29 cellular contexts compared by ENCODE assay signal in genomic region chr12:113131556-113131955, GRCh38. TPM values are rescaled to one million over a fixed set of nuclear protein-coding genes. Genes with fewer than 3 reads are reported as not detected.
DNase-seq lines count a peak whose midpoint lies in the region; ATAC-seq lines count a peak whose summit lies in the region.
"Had no signal": no experiment of that assay in that cellular context is flagged by ENCODE, and none has a peak within 500 bp of the region (broad histone marks: within the 10 kb centered on the region; RNA-seq: fewer than 3 reads in every experiment).

No MANE protein-coding gene starts in this region.

- H3K27me3 ChIP-seq in BLaER1: peaks cover 10% of the 10 kb centered on the region; the same call in 1 of the 2 replicates
- H3K27me3 ChIP-seq: MG63, pancreas, vagina had no signal

- peak overlapping the region; percentile 83 for H3K27ac Mint-ChIP-seq in T-helper 17 cell
- H3K27ac Mint-ChIP-seq: activated CD4-positive, alpha-beta T cell treated with anti-CD3 and anti-CD28 coated beads, Interleukin-2, amount 10 ng/mL, durations not matched to agents 24 days and 14 days; activated naive CD8-positive, alpha-beta T cell; activated T-cell treated with anti-CD3 and anti-CD28 coated beads, Interleukin-2, amount 50 U/mL, for 24 hours; memory B cell; nephron progenitor cell; stimulated activated naive CD8-positive, alpha-beta T cell treated with anti-CD3 and anti-CD28 coated beads, Interleukin-15, amount 100 ng/mL, for 72 hours had no signal

- H3K4me2 ChIP-seq in BLaER1: peak overlapping the region; percentile 92

- H3K4me1 Mint-ChIP-seq in T-helper 17 cell: peaks cover 18% of the 10 kb centered on the region

- peaks cover 2% of the 10 kb centered on the region for H3K36me3 Mint-ChIP-seq in T-helper 17 cell (ENCODE audit: low read depth)
- H3K36me3 Mint-ChIP-seq: activated naive CD8-positive, alpha-beta T cell; CD14-positive monocyte; memory B cell had no signal

- peaks cover 89% of the 10 kb centered on the region for H3K4me1 ChIP-seq in BLaER1
- H3K4me1 ChIP-seq: breast epithelium, pancreas had no signal

- no peak overlapping the region for H3K4me3 ChIP-seq in BLaER1
- H3K4me3 ChIP-seq: breast epithelium, MG63, pancreas, skin epidermis, vagina had no signal

- no peak overlapping the region for H3K9ac ChIP-seq in BLaER1

- H3K9me3 ChIP-seq in BLaER1: no peaks in the 10 kb centered on the region
- no peaks in the 10 kb centered on the region for H3K9me3 ChIP-seq in T-helper 17 cell (ENCODE audit: control insufficient read depth, low read length, poor library complexity, severe bottlenecking)
- H3K9me3 ChIP-seq: breast epithelium, MG63, pancreas, vagina had no signal

- no peak overlapping the region for H3K4me3 Mint-ChIP-seq in T-helper 17 cell
- H3K4me3 Mint-ChIP-seq: activated CD4-positive, alpha-beta T cell treated with anti-CD3 and anti-CD28 coated beads, Interleukin-2, amount 10 ng/mL, durations not matched to agents 24 days and 14 days; activated naive CD8-positive, alpha-beta T cell; activated T-cell treated with anti-CD3 and anti-CD28 coated beads, Interleukin-2, amount 50 U/mL, for 24 hours; CD14-positive monocyte; memory B cell; nephron progenitor cell; stimulated activated naive CD8-positive, alpha-beta T cell treated with anti-CD3 and anti-CD28 coated beads, Interleukin-15, amount 100 ng/mL, for 72 hours had no signal

- H3K27me3 Mint-ChIP-seq in T-helper 17 cell: peaks cover 8% of the 10 kb centered on the region
- H3K27me3 Mint-ChIP-seq: activated CD4-positive, alpha-beta T cell treated with anti-CD3 and anti-CD28 coated beads, Interleukin-2, amount 10 ng/mL, durations not matched to agents 24 days and 14 days; activated naive CD8-positive, alpha-beta T cell had no signal

- H3K36me3 ChIP-seq in BLaER1: peaks cover 13% of the 10 kb centered on the region; the same call in 1 of the 2 replicates
- H3K36me3 ChIP-seq: breast epithelium, MG63, pancreas, vagina, WERI-Rb-1 had no signal

- H3K27ac ChIP-seq in BLaER1: peak overlapping the region; percentile 49; the same call in 1 of the 2 replicates
- H3K27ac ChIP-seq: breast epithelium, pancreas, skin epidermis, vagina, WERI-Rb-1 had no signal

- no peak for ATAC-seq in T-helper 17 cell
- ATAC-seq: left colon; pancreas; stimulated activated naive CD8-positive, alpha-beta T cell treated with anti-CD3 and anti-CD28 coated beads, Interleukin-15, amount 100 ng/mL, for 72 hours had no signal

- DNase-seq in HCEC 1CT (peak; percentile 24), T-helper 17 cell (no peak), renal cortical epithelial cell (ENCODE audit: low read depth) (peak; percentile 19), anterior cingulate cortex (lab: John Stamatoyannopoulos, UW) (no peak), NOMO-1 treated with DMSO at 0.1 percent for 48 hours (lab: John Stamatoyannopoulos, UW; ENCODE audit: unreplicated experiment) (no peak), NCI-H2171 (lab: John Stamatoyannopoulos, UW) (no peak)
- DNase-seq: activated CD4-positive, alpha-beta T cell treated with anti-CD3 and anti-CD28 coated beads, Interleukin-2, amount 10 ng/mL, durations not matched to agents 24 days and 14 days; activated CD8-positive, alpha-beta memory T cell treated with anti-CD3 and anti-CD28 coated beads for 24 hours; activated effector memory CD4-positive, alpha-beta T cell treated with anti-CD3 and anti-CD28 coated beads, Interleukin-2, amount 50 U/mL, for 16 hours; activated T-cell treated with anti-CD3 and anti-CD28 coated beads, Interleukin-2, amount 50 U/mL, for 24 hours; effector CD4-positive, alpha-beta T cell; EL; KBM-7; left colon; MG63; NCI-H2029 treated with DMSO at 0.1 percent for 48 hours; NCI-H226; NCI-H69; nephron progenitor cell; stimulated activated naive CD8-positive, alpha-beta T cell treated with anti-CD3 and anti-CD28 coated beads, Interleukin-15, amount 100 ng/mL, for 72 hours; WERI-Rb-1 had no signal

- peaks cover 72% of the 10 kb centered on the region for H4K20me1 ChIP-seq in BLaER1

RNA-seq across cellular contexts. Expression of gene RASAL1, which starts 4.0 kb away (rescaled TPM):
- total RNA-seq in T-helper 17 cell: under 1 TPM; 0.15 to 0.89 TPM
- 16.3 and 36.5 TPM in 2 replicates for total RNA-seq in renal cortical epithelial cell

RNA-seq across cellular contexts. Expression of gene CFAP73, which starts 18.0 kb away (rescaled TPM):
- total RNA-seq in T-helper 17 cell (not detected), renal cortical epithelial cell (0.25 TPM in 1 of 2 replicates, not detected in the other)
- total RNA-seq: activated CD4-positive, alpha-beta T cell treated with anti-CD3 and anti-CD28 coated beads, Interleukin-2, amount 10 ng/mL, durations not matched to agents 24 days and 14 days; vagina had no signal

RNA-seq across cellular contexts. Expression of gene DDX54, which starts 53.7 kb away (rescaled TPM):
- total RNA-seq in T-helper 17 cell: 10 to 100 TPM; 75.9 to 92.5 TPM
- 30.9 and 32.2 TPM in 2 replicates for total RNA-seq in renal cortical epithelial cell

RNA-seq across cellular contexts. Expression of gene RITA1, which starts 54.0 kb away (rescaled TPM):
- total RNA-seq in T-helper 17 cell (1 to 10 TPM; 5.1 to 8.6 TPM), renal cortical epithelial cell (27.1 and 31.1 TPM in 2 replicates)

Comparison
In these comparisons a context has a peak if more than half of its experiments do, and no peak if none do; other contexts are left out.
1. DNase-seq: peak in HCEC 1CT (single experiment) and renal cortical epithelial cell (single experiment); none in T-helper 17 cell (0 of 3), anterior cingulate cortex (0 of 58), NOMO-1 treated with DMSO at 0.1 percent for 48 hours (single experiment) and NCI-H2171 (single experiment).